Comparison of ENCODE assay signal across 8 cellular contexts in the genomic region with DNA sequence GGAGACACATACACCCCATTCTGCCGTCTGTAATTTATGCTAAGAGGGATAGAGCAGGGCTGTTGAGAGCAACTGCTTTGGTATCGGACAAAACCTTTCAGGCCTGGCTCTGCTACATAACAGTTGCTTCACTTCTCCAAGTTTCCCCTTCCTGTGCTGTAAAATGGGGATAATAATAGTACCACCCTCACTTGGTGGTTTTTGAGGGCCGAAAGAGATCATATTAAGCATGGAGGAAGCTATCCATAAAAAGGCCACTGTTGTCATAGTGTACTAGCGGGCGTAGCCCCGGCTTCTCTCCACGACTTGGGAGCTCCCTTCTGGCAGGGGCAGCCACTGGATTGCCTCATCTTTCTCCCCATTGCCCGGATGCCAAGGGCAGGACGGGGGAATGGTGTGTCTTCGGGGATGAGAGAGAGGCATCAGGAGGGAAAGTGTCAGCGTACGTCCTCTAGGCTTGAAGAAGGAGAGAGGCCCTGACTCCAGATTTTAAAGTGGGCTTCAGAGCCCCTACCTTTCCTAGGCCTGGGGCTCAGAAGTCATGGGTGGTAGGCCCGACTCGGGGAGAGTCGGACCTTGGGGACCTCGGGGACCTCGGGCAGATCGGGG. TPM values are rescaled to one million over a fixed set of nuclear protein-coding genes. Genes with fewer than 3 reads are reported as not detected.
A peak's percentile ranks its signal among the peaks of the same experiment; 100 is the strongest.
DNase-seq lines count a peak whose midpoint lies in the region; TF ChIP-seq lines count a peak whose summit lies in the region.

No MANE protein-coding gene starts in this region.

- H3K9me3 ChIP-seq in GM23248 (ENCODE audit: low read depth) (no peaks in the 10 kb centered on the region), SJCRH30 (replicated peaks) (no peaks in the 10 kb centered on the region), sigmoid colon (no peaks in the 10 kb centered on the region)

- H3F3A ChIP-seq in GM23248 (ENCODE audit: insufficient read depth), result no peaks in the 10 kb centered on the region

- no peak for TF ChIP-seq CTCF in foreskin fibroblast (IDR thresholded peaks at IDR 0.05; ENCODE audit: low read depth, low read length)
- TF ChIP-seq CTCF in sigmoid colon (IDR thresholded peaks at IDR 0.05), result no peak

- no peak for TF ChIP-seq EP300 in sigmoid colon (IDR thresholded peaks at IDR 0.05)

- peak overlapping the region; percentile 86 for H2AFZ ChIP-seq in GM23248

- peaks cover 14% of the 10 kb centered on the region; the same call in 1 of the 2 replicates for H3K4me1 ChIP-seq in GM23248 (ENCODE audit: insufficient read depth)
- peaks cover 30% of the 10 kb centered on the region for H3K4me1 ChIP-seq in SJCRH30
- H3K4me1 ChIP-seq in sigmoid colon, result peaks cover 0 to 43% (median 32%) of the 10 kb centered on the region in 4 donors

- no peak for TF ChIP-seq POLR2A in sigmoid colon (IDR thresholded peaks at IDR 0.05)

- WGBS in GM23248 (ENCODE audit: low coverage in 1 of 2, low lambda C conversion rate in 2 of 2, missing lambda C conversion rate in 2 of 2), 2 experiments, result 23 to 26% methylated on average over 17 to 18 of the region's 18 CpGs
- 48 to 55% methylated on average over 18 of the region's 18 CpGs for WGBS in sigmoid colon, 2 donors

- H3K27ac ChIP-seq in GM23248 (no peak overlapping the region), SJCRH30 (peak overlapping the region; percentile 56), sigmoid colon (peak overlapping the region; percentile 45 to 67 (median 58))

- no peaks in the 10 kb centered on the region for H3K79me2 ChIP-seq in GM23248 (ENCODE audit: insufficient read depth)

- H3K4me2 ChIP-seq in GM23248 (ENCODE audit: unreplicated experiment), result peak overlapping the region; percentile 63

- DNase-seq in GM23248 (peak; percentile 34), SJCRH30 (no peak), foreskin fibroblast (no peak), sigmoid colon (no peak), HT-29 (ENCODE audit: low spot score) (no peak), inferior parietal cortex (ENCODE audit: extremely low spot score) (no peak), DMS53 (lab: John Stamatoyannopoulos, UW) (no peak), GM19238 (ENCODE audit: insufficient read length, low spot score) (no peak)

- H3K9ac ChIP-seq in GM23248, result peak overlapping the region; percentile 74

- no peaks in the 10 kb centered on the region for H3K9me2 ChIP-seq in GM23248 (ENCODE audit: insufficient read depth)

- in situ Hi-C loops in GM23248 (cut with MboI), result no loop called here

- no peaks in the 10 kb centered on the region for H3K36me3 ChIP-seq in GM23248 (ENCODE audit: low read depth)
- peaks cover 4% of the 10 kb centered on the region; the same call in 1 of the 2 replicates for H3K36me3 ChIP-seq in SJCRH30
- H3K36me3 ChIP-seq in sigmoid colon, result no peaks in the 10 kb centered on the region

- H3K27me3 ChIP-seq in GM23248 (replicated peaks; ENCODE audit: insufficient read depth) (no peaks in the 10 kb centered on the region), SJCRH30 (no peaks in the 10 kb centered on the region), sigmoid colon (no peaks in the 10 kb centered on the region)

- no peaks in the 10 kb centered on the region for H4K20me1 ChIP-seq in GM23248 (ENCODE audit: insufficient read depth)

- intact Hi-C loops in sigmoid colon (cut with DNase I), result no loop called here

- H3K4me3 ChIP-seq in GM23248 (peak overlapping the region; percentile 78), SJCRH30 (peak overlapping the region; percentile 78), foreskin fibroblast (ENCODE audit: low read depth in 1 of 2, low read length in 2 of 2) (peak overlapping the region; percentile 22 to 70), sigmoid colon (peak overlapping the region in 3 of 4 donors; percentile 46 to 61 (median 53))

RNA-seq across cellular contexts. Expression of gene MFSD2A, which starts 0.6 kb away (rescaled TPM):
- total RNA-seq in GM23248 (2014; rRNA removed; shearing (Covaris generic)), result 4.6 and 9.4 TPM in 2 replicates
- polyA plus RNA-seq in GM23248 (2016; fragmentation: Nextera tagmentation; extraction: Ambion mirVana) (4.2 and 5.4 TPM in 2 replicates), sigmoid colon (10 to 100 TPM in 1 of 3 donors, 1 to 10 TPM in 2; 2.1 to 26.5 (median 4.2) TPM)
- total RNA-seq in SJCRH30 (2014; rRNA removed; shearing (Covaris generic)), result 52.9 and 56.6 TPM in 2 replicates
- 1 to 10 TPM; 1.3 to 8.1 (median 6.2) TPM for total RNA-seq in sigmoid colon
- 13.7 and 15.4 TPM in 2 replicates for total RNA-seq in HT-29 (2014; rRNA removed; shearing (Covaris generic))

RNA-seq across cellular contexts. Expression of gene MYCL, which starts 52.6 kb away (rescaled TPM):
- 0.32 TPM in 1 of 2 replicates, not detected in the other for total RNA-seq in GM23248 (2014; rRNA removed; shearing (Covaris generic))
- polyA plus RNA-seq in GM23248 (2016; fragmentation: Nextera tagmentation; extraction: Ambion mirVana), result 0.34 TPM in 1 of 2 replicates, not detected in the other
- 14.4 and 16.4 TPM in 2 replicates for total RNA-seq in SJCRH30 (2014; rRNA removed; shearing (Covaris generic))
- total RNA-seq in sigmoid colon, result 1 to 10 TPM in 2 of 4 donors, under 1 TPM in 2; 0.14 to 1.7 (median 0.78) TPM
- polyA plus RNA-seq in sigmoid colon, result 1 to 10 TPM; 5.8 to 8.2 (median 7.2) TPM
- 11.6 and 12.4 TPM in 2 replicates for total RNA-seq in HT-29 (2014; rRNA removed; shearing (Covaris generic))
